Comparison of ENCODE assay signal across 28 cellular contexts in genomic region chr12:122803937-122804336, GRCh38. TPM values are rescaled to one million over a fixed set of nuclear protein-coding genes. Genes with fewer than 3 reads are reported as not detected.
"Had no signal": no experiment of that assay in that cellular context is flagged by ENCODE, and none has a peak within 500 bp of the region (broad histone marks: within the 10 kb centered on the region; RNA-seq: fewer than 3 reads in every experiment).

No MANE protein-coding gene starts in this region.

- H3K4me1 ChIP-seq: breast epithelium, colonic mucosa, foreskin keratinocyte, gastroesophageal sphincter, heart right ventricle had no signal

- ATAC-seq: activated naive CD8-positive, alpha-beta T cell treated with anti-CD3 and anti-CD28 coated beads, Interleukin-2, amount 50 U/mL, for 24 hours; activated T-cell treated with anti-CD3 and anti-CD28 coated beads, Interleukin-2, amount 50 U/mL, for 72 hours; esophagus mucosa; foreskin keratinocyte; gastroesophageal sphincter; heart right ventricle; WTC11 had no signal

- H3K9me3 ChIP-seq: adrenal gland, breast epithelium, colonic mucosa, gastroesophageal sphincter, heart right ventricle had no signal

- H3K27me3 ChIP-seq: adrenal gland, breast epithelium, cardiac muscle cell, colonic mucosa, foreskin keratinocyte, gastroesophageal sphincter, heart right ventricle had no signal

- H3K36me3 ChIP-seq: adrenal gland, breast epithelium, cardiac muscle cell, colonic mucosa, gastroesophageal sphincter, heart right ventricle had no signal

- H3K4me3 ChIP-seq: adrenal gland, breast epithelium, cardiac muscle cell, colonic mucosa, gastroesophageal sphincter, heart right ventricle had no signal

- DNase-seq: activated CD4-positive, alpha-beta memory T cell treated with anti-CD3 and anti-CD28 coated beads, Interleukin-2, amount 10 ng/mL, durations not matched to agents 7 days and 5 days; activated CD4-positive, alpha-beta T cell treated with anti-CD3 and anti-CD28 coated beads for 1 hour; activated CD4-positive, alpha-beta T cell treated with anti-CD3 and anti-CD28 coated beads for 4 hours; activated CD4-positive, alpha-beta T cell treated with anti-CD3 and anti-CD28 coated beads, Interleukin-2, amount 10 ng/mL, durations not matched to agents 7 days and 5 days; activated CD4-positive, alpha-beta T cell treated with anti-CD3 and anti-CD28 coated beads, Interleukin-2, amount 50 U/mL, for 4 hours; activated CD8-positive, alpha-beta memory T cell treated with anti-CD3 and anti-CD28 coated beads, Interleukin-2, amount 50 U/mL, for 48 hours; activated naive CD4-positive, alpha-beta T cell treated with anti-CD3 and anti-CD28 coated beads for 36 hours; activated naive CD8-positive, alpha-beta T cell treated with anti-CD3 and anti-CD28 coated beads for 36 hours; activated naive CD8-positive, alpha-beta T cell treated with anti-CD3 and anti-CD28 coated beads, Interleukin-2, amount 50 U/mL, for 24 hours; activated T-cell treated with anti-CD3 and anti-CD28 coated beads for 4 hours; activated T-cell treated with anti-CD3 and anti-CD28 coated beads, Interleukin-2, amount 50 U/mL, for 24 hours; activated T-cell treated with anti-CD3 and anti-CD28 coated beads, Interleukin-2, amount 50 U/mL, for 72 hours; adrenal gland; amygdala; aorta; central memory CD4-positive, alpha-beta T cell; cerebellar nuclear complex; colonic mucosa; effector CD8-positive, alpha-beta T cell; foreskin keratinocyte; heart right ventricle; T-helper 2 cell had no signal

- H3K27ac ChIP-seq: adrenal gland, breast epithelium, cardiac muscle cell, colonic mucosa, epithelial cell of prostate, foreskin keratinocyte, gastroesophageal sphincter, heart right ventricle had no signal

RNA-seq across cellular contexts. Expression of gene CCDC62, which starts 29.6 kb away (rescaled TPM):
- polyA plus RNA-seq: aorta had no signal
